16 cellular contexts compared by ENCODE assay signal in genomic region chr4:77745792-77746191, GRCh38.
"Had no signal": no experiment of that assay in that cellular context is flagged by ENCODE, and none has a peak within 500 bp of the region (broad histone marks: within the 10 kb centered on the region; RNA-seq: fewer than 3 reads in every experiment).

No MANE protein-coding gene starts in this region.

- H3K27ac ChIP-seq: brain microvascular endothelial cell, esophagus squamous epithelium, hepatocyte, neural progenitor cell, ovary had no signal

- H3K27me3 ChIP-seq: brain microvascular endothelial cell, esophagus squamous epithelium, hepatocyte, neural progenitor cell, ovary had no signal

- H3K4me1 ChIP-seq: neural progenitor cell had no signal

- H3K4me3 ChIP-seq: esophagus squamous epithelium, hepatocyte, lung, neural progenitor cell, ovary had no signal

- ATAC-seq: activated CD8-positive, alpha-beta T cell treated with anti-CD3 and anti-CD28 coated beads, Interleukin-2, amount 10 ng/mL, durations not matched to agents 7 days and 5 days; stimulated activated memory B cell treated with anti-CD40 and anti-IgM and Interleukin-4, amounts not matched to agents 10 μg/mL and 1 μg/mL and 100 μg/mL, for 72 hours had no signal

- DNase-seq: activated CD4-positive, alpha-beta T cell treated with anti-CD3 and anti-CD28 coated beads for 4 hours; activated CD8-positive, alpha-beta memory T cell treated with anti-CD3 and anti-CD28 coated beads, Interleukin-2, amount 50 U/mL, for 48 hours; activated CD8-positive, alpha-beta T cell treated with anti-CD3 and anti-CD28 coated beads, Interleukin-2, amount 10 ng/mL, durations not matched to agents 7 days and 5 days; activated naive CD4-positive, alpha-beta T cell treated with anti-CD3 and anti-CD28 coated beads, Interleukin-2, amount 10 ng/mL, durations not matched to agents 7 days and 5 days; amniotic stem cell; brain microvascular endothelial cell; cortex of kidney; effector CD4-positive, alpha-beta T cell; esophagus squamous epithelium; ovary; stimulated activated CD4-positive, alpha-beta T cell treated with anti-CD3 and anti-CD28 coated beads, Interleukin-2, amount 100 ng/mL, for 48 hours; T-helper 2 cell had no signal

- H3K9me3 ChIP-seq: esophagus squamous epithelium, ovary had no signal

- H3K36me3 ChIP-seq: brain microvascular endothelial cell, neural progenitor cell, ovary had no signal
